18 cellular contexts compared by ENCODE assay signal in the genomic region with DNA sequence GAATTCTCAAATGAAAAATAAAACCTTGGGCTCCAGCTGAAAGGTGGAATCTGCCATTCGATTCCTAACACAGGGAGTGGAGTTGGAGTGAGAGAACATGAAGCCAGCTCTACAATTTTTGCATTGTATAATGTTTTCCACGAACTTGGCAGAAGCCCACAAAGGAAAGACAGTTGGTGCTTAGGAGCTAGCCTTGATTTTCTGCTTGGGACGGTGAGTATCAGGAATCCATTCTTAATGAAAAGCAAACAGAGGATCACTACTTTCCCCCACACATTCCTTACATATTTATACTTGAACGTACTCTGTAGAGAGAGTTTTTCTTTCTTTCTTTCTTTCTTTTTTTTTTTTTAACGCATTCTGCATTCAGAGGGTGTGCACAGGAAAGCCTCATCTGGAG.
A peak's percentile ranks its signal among the peaks of the same experiment; 100 is the strongest.
DNase-seq lines count a peak whose midpoint lies in the region; FAIRE-seq and TF ChIP-seq lines count a peak whose summit lies in the region.
"Had no signal": no experiment of that assay in that cellular context is flagged by ENCODE, and none has a peak within 500 bp of the region (broad histone marks: within the 10 kb centered on the region; RNA-seq: fewer than 3 reads in every experiment).

No MANE protein-coding gene starts in this region.

- no peak for FAIRE-seq in astrocyte (lab: Jason Lieb, UNC)
- no peak for FAIRE-seq in urothelium cell line (lab: Jason Lieb, UNC)
- FAIRE-seq: GM12892 had no signal

- TF ChIP-seq CTCF in astrocyte (IDR thresholded peaks at IDR 0.05; ENCODE audit: insufficient read depth, low read depth, low read length) (no peak), hepatocyte (IDR thresholded peaks at IDR 0.05; ENCODE audit: poor library complexity) (no peak), nephron progenitor cell (IDR thresholded peaks at IDR 0.05) (no peak)

- H3K9me3 Mint-ChIP-seq in astrocyte (ENCODE audit: unreplicated experiment), result no peaks in the 10 kb centered on the region
- no peaks in the 10 kb centered on the region for H3K9me3 Mint-ChIP-seq in nephron progenitor cell
- peaks cover 6% of the 10 kb centered on the region for H3K9me3 Mint-ChIP-seq in activated naive CD8-positive, alpha-beta T cell treated with anti-CD3 and anti-CD28 coated beads for 36 hours
- H3K9me3 Mint-ChIP-seq: neural progenitor cell had no signal

- H2AFZ ChIP-seq in astrocyte (ENCODE audit: low read depth, low read length), result peak overlapping the region; percentile 61
- H2AFZ ChIP-seq in hepatocyte, result peak overlapping the region; percentile 12
- H2AFZ ChIP-seq: neural progenitor cell had no signal

- no peak overlapping the region for H3K27ac ChIP-seq in astrocyte (ENCODE audit: low read depth, low read length)
- H3K27ac ChIP-seq in hepatocyte, result no peak overlapping the region
- H3K27ac ChIP-seq: gastrocnemius medialis, neural progenitor cell had no signal

- no peaks in the 10 kb centered on the region for H4K20me1 ChIP-seq in astrocyte (ENCODE audit: insufficient read depth, low read length)
- H4K20me1 ChIP-seq in hepatocyte (ENCODE audit: insufficient read depth, poor library complexity, severe bottlenecking), result no peaks in the 10 kb centered on the region

- H3K36me3 Mint-ChIP-seq in astrocyte (ENCODE audit: low read depth, unreplicated experiment), result no peaks in the 10 kb centered on the region
- no peaks in the 10 kb centered on the region for H3K36me3 Mint-ChIP-seq in nephron progenitor cell (ENCODE audit: low read depth)
- no peaks in the 10 kb centered on the region for H3K36me3 Mint-ChIP-seq in activated naive CD8-positive, alpha-beta T cell treated with anti-CD3 and anti-CD28 coated beads for 36 hours
- H3K36me3 Mint-ChIP-seq: CD8-positive, alpha-beta T cell; neural progenitor cell had no signal

- H3K27me3 ChIP-seq in astrocyte (ENCODE audit: insufficient read depth, low read length) (peaks cover 5% of the 10 kb centered on the region), hepatocyte (no peaks in the 10 kb centered on the region)
- H3K27me3 ChIP-seq: gastrocnemius medialis, MG63, neural progenitor cell had no signal

- H3K36me3 ChIP-seq in astrocyte (ENCODE audit: insufficient read depth, low read length) (no peaks in the 10 kb centered on the region), hepatocyte (replicated peaks; ENCODE audit: insufficient read depth, low read depth) (no peaks in the 10 kb centered on the region)
- H3K36me3 ChIP-seq: gastrocnemius medialis, MG63, neural progenitor cell had no signal

- H3K4me1 Mint-ChIP-seq in astrocyte (ENCODE audit: low read depth, unreplicated experiment) (peaks cover 8% of the 10 kb centered on the region), nephron progenitor cell (peaks cover 8% of the 10 kb centered on the region)
- H3K4me1 Mint-ChIP-seq in activated naive CD8-positive, alpha-beta T cell treated with anti-CD3 and anti-CD28 coated beads for 36 hours, result no peaks in the 10 kb centered on the region

- H3K4me1 ChIP-seq in astrocyte (ENCODE audit: insufficient read depth, low read length), result no peaks in the 10 kb centered on the region
- no peaks in the 10 kb centered on the region for H3K4me1 ChIP-seq in hepatocyte (ENCODE audit: insufficient read depth)
- H3K4me1 ChIP-seq: gastrocnemius medialis, neural progenitor cell had no signal

- WGBS in hepatocyte (ENCODE audit: low lambda C conversion rate, missing lambda C conversion rate), result 27% methylated on average over 5 of the region's 5 CpGs

- H3K4me3 ChIP-seq in astrocyte (ENCODE audit: insufficient read depth, low read depth, low read length), result peak overlapping the region; percentile 47
- peak overlapping the region; percentile 18 for H3K4me3 ChIP-seq in hepatocyte
- H3K4me3 ChIP-seq: MG63, neural progenitor cell had no signal

- H3K9ac ChIP-seq in astrocyte (ENCODE audit: low read length), result peak overlapping the region; percentile 31
- H3K9ac ChIP-seq: neural progenitor cell, SK-N-SH had no signal

- no peaks in the 10 kb centered on the region for H3K9me3 ChIP-seq in astrocyte (ENCODE audit: insufficient read depth, low read depth, low read length)
- no peaks in the 10 kb centered on the region for H3K9me3 ChIP-seq in hepatocyte (ENCODE audit: low read depth)
- H3K9me3 ChIP-seq: gastrocnemius medialis, MG63, SK-N-SH had no signal

- H3K4me2 ChIP-seq in astrocyte (ENCODE audit: low read length) (peak overlapping the region; percentile 81), hepatocyte (peak overlapping the region; percentile 48)
- H3K4me2 ChIP-seq: neural progenitor cell, SK-N-SH had no signal

- DNase-seq in astrocyte (ENCODE audit: low read depth) (peak; percentile 29), hepatocyte (ENCODE audit: low spot score) (no peak), nephron progenitor cell (no peak), urothelium cell line (ENCODE audit: low spot score) (peak; percentile 14), NCI-H1417 (lab: John Stamatoyannopoulos, UW) (no peak)
- no peak for DNase-seq in activated effector memory CD4-positive, alpha-beta T cell treated with anti-CD3 and anti-CD28 coated beads, Interleukin-2, amount 50 U/mL, for 16 hours
- DNase-seq in activated naive CD8-positive, alpha-beta T cell treated with anti-CD3 and anti-CD28 coated beads for 36 hours, result no peak
- DNase-seq: activated effector memory CD4-positive, alpha-beta T cell treated with Interleukin-2 at 50 U/mL for 16 hours; CD8-positive, alpha-beta T cell; effector memory CD4-positive, alpha-beta T cell; gastrocnemius medialis; MG63; NCI-H1930; NCI-H524 treated with DMSO at 0.1 percent for 48 hours; PC-3; SK-N-SH had no signal

- H3K27me3 Mint-ChIP-seq in astrocyte (ENCODE audit: low read depth, unreplicated experiment) (no peaks in the 10 kb centered on the region), nephron progenitor cell (ENCODE audit: low read depth, poor library complexity) (peaks cover 3% of the 10 kb centered on the region)
- no peaks in the 10 kb centered on the region for H3K27me3 Mint-ChIP-seq in activated naive CD8-positive, alpha-beta T cell treated with anti-CD3 and anti-CD28 coated beads for 36 hours

- H3K79me2 ChIP-seq in astrocyte (ENCODE audit: insufficient read depth, low read length) (no peaks in the 10 kb centered on the region), hepatocyte (no peaks in the 10 kb centered on the region)

- H3K9me2 ChIP-seq in hepatocyte (replicated peaks; ENCODE audit: insufficient read depth), result no peaks in the 10 kb centered on the region
- H3K9me2 ChIP-seq: SK-N-SH had no signal

- no peak overlapping the region for H3K4me3 Mint-ChIP-seq in astrocyte (ENCODE audit: unreplicated experiment)
- H3K4me3 Mint-ChIP-seq in nephron progenitor cell, result no peak overlapping the region
- no peak overlapping the region for H3K4me3 Mint-ChIP-seq in activated naive CD8-positive, alpha-beta T cell treated with anti-CD3 and anti-CD28 coated beads for 36 hours
- H3K4me3 Mint-ChIP-seq: CD8-positive, alpha-beta T cell; neural progenitor cell had no signal

- H3K27ac Mint-ChIP-seq in astrocyte (ENCODE audit: unreplicated experiment), result no peak overlapping the region
- H3K27ac Mint-ChIP-seq in nephron progenitor cell, result peak overlapping the region; percentile 68
- no peak overlapping the region for H3K27ac Mint-ChIP-seq in activated naive CD8-positive, alpha-beta T cell treated with anti-CD3 and anti-CD28 coated beads for 36 hours
- H3K27ac Mint-ChIP-seq: CD8-positive, alpha-beta T cell; neural progenitor cell had no signal

Comparison
In these comparisons a context has a peak if more than half of its experiments do, and no peak if none do; other contexts are left out.
1. DNase-seq: peak in astrocyte (single experiment) and urothelium cell line (single experiment); none in hepatocyte (single experiment), nephron progenitor cell (single experiment), activated effector memory CD4-positive, alpha-beta T cell treated with anti-CD3 and anti-CD28 coated beads, Interleukin-2, amount 50 U/mL, for 16 hours (single experiment), NCI-H1417 (0 of 3) and activated naive CD8-positive, alpha-beta T cell treated with anti-CD3 and anti-CD28 coated beads for 36 hours (single experiment).